Comparison of ENCODE assay signal across 8 cellular contexts in the genomic region with DNA sequence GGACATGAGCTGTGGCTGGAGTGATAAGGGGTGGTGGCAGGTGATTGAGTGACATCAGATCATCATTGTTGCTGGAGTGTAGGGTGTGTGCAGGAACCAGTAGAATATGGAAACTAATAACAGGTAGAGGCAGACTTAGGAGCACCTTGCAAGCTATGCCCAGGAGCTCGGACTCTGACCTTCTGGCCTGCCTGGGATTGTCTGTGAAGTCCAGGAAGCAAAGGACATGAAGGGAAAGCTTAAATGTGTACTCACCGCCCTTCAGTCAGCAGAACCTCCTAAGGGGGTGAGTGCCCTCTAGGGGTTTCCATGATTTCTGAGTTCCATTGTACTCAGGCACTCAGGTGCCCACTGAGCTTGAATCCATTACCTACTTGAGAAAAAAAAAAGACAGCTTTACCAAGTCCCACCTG.
DNase-seq lines count a peak whose midpoint lies in the region; ATAC-seq and TF ChIP-seq lines count a peak whose summit lies in the region.

No MANE protein-coding gene starts in this region.

- in situ Hi-C loops in mammary epithelial cell (cut with MboI; ENCODE audit: low sequenced_read_pairs in 2 of 2), result loop anchor here (10.0 kb wide), 2 partner anchors 95 to 105 kb away; a partner anchor contains a TSS

- H3K27me3 ChIP-seq in mammary epithelial cell (ENCODE audit: insufficient read depth, low read length) (no peaks in the 10 kb centered on the region), lung (ENCODE audit: control insufficient read depth, insufficient read depth) (no peaks in the 10 kb centered on the region)

- CTCF ChIA-PET in mammary epithelial cell (lab: Charles Lee; ENCODE audit: low non-redundant PET), result interaction anchor here (0.6 to 1.2 kb wide), 3 partner anchors 83 to 129 kb away, joined by 4 to 19 read pairs (median 5); no protein-coding TSS in a partner anchor

- H3K4me2 ChIP-seq in mammary epithelial cell (ENCODE audit: insufficient read depth, low read depth, low read length), result no peak overlapping the region

- DNase-seq in DMS53 treated with DMSO at 0.1 percent for 48 hours (lab: John Stamatoyannopoulos, UW; ENCODE audit: unreplicated experiment) (peak; percentile 75), NCI-H187 (lab: John Stamatoyannopoulos, UW) (peak; percentile 48 to 70), mammary epithelial cell (peak; percentile 50), lung (ENCODE audit: low spot score) (peak; percentile 38), dedifferentiated amniotic fluid mesenchymal stem cell (ENCODE audit: extremely low spot score) (no peak)
- DNase-seq in activated T-cell treated with anti-CD3 and anti-CD28 coated beads, Interleukin-2, amount 50 U/mL, for 1 hour, result no peak

- H3K27ac ChIP-seq in mammary epithelial cell (ENCODE audit: insufficient read depth, low read depth, low read length) (no peak overlapping the region), lung (ENCODE audit: low read depth in 1 of 2, low read length in 1 of 2) (peak overlapping the region in 1 of 2 donors; percentile 64)

- dilution Hi-C loops in mammary epithelial cell (cut with HindIII; ENCODE audit: low sequenced_read_pairs), result loop anchor here (5.0 kb wide), 1 partner anchor 82 kb away; no protein-coding TSS in a partner anchor

- H3K36me3 ChIP-seq in mammary epithelial cell (ENCODE audit: insufficient read depth, low read length) (peaks cover 5% of the 10 kb centered on the region), lung (ENCODE audit: control insufficient read depth in 2 of 2, insufficient read depth in 2 of 2, low read length in 2 of 2) (peaks cover 0 to 10% of the 10 kb centered on the region in 2 donors)

- peaks cover 77% of the 10 kb centered on the region for H3K79me2 ChIP-seq in mammary epithelial cell (ENCODE audit: insufficient read depth, low read length)

- peak; percentile 43 to 56 for TF ChIP-seq CTCF in mammary epithelial cell (conservative IDR thresholded peaks at IDR 0.05 in 1 of 2, IDR thresholded peaks at IDR 0.05 in 1 of 2; ENCODE audit: extremely low read depth in 1 of 2, insufficient read depth in 1 of 2, low read depth in 1 of 2, low read length in 2 of 2)
- TF ChIP-seq CTCF in lung (IDR thresholded peaks at IDR 0.05; ENCODE audit: control extremely low read depth, extremely low read depth), result no peak

- intact Hi-C loops in mammary epithelial cell (cut with micrococcal nuclease), result loop anchor here (5.0 kb wide), 2 partner anchors 87 to 203 kb away; no protein-coding TSS in a partner anchor

- H3K4me1 ChIP-seq in mammary epithelial cell (ENCODE audit: insufficient read depth, low read length) (peaks cover 56% of the 10 kb centered on the region), lung (ENCODE audit: control insufficient read depth in 2 of 2, insufficient read depth in 2 of 2, low read length in 2 of 2) (peaks cover 19 to 24% of the 10 kb centered on the region in 2 donors)

- no peaks in the 10 kb centered on the region for H4K20me1 ChIP-seq in mammary epithelial cell (ENCODE audit: insufficient read depth, low read length)

- ATAC-seq in lung (ENCODE audit: insufficient read depth, low FRiP score) (no peak), HG03045 (IDR thresholded peaks at IDR 0.05; ENCODE audit: unreplicated experiment) (no peak), GM21786 (IDR thresholded peaks at IDR 0.05; ENCODE audit: unreplicated experiment) (no peak)

- no TSS peak for BruUV-seq in mammary epithelial cell (replicated peaks; lab: Mats Ljungman, UMichigan)

- H3K4me3 ChIP-seq in mammary epithelial cell (replicated peaks in 1 of 3; ENCODE audit: insufficient read depth in 1 of 3, low read depth in 2 of 3, low read length in 3 of 3) (no peak overlapping the region), lung (no peak overlapping the region)

- no peak overlapping the region for H3K9ac ChIP-seq in mammary epithelial cell (ENCODE audit: insufficient read depth, low read length)

- 59% methylated on average over 2 of the region's 2 CpGs for WGBS in mammary epithelial cell (ENCODE audit: low coverage, missing lambda C conversion rate)
- WGBS in lung, 2 donors, result 30 to 67% methylated on average over 2 of the region's 2 CpGs

- no peak overlapping the region for H2AFZ ChIP-seq in mammary epithelial cell (ENCODE audit: low read depth, low read length)

- H3K9me3 ChIP-seq in mammary epithelial cell (replicated peaks; ENCODE audit: insufficient read depth, low read length) (no peaks in the 10 kb centered on the region), lung (ENCODE audit: control insufficient read depth in 2 of 2, insufficient read depth in 1 of 2, low read length in 1 of 2) (peaks cover 0 to 3% of the 10 kb centered on the region in 2 donors)

Comparison
In these comparisons a context has a peak if more than half of its experiments do, and no peak if none do; other contexts are left out.
1. DNase-seq: peak in DMS53 treated with DMSO at 0.1 percent for 48 hours (single experiment), NCI-H187 (2 of 2), mammary epithelial cell (single experiment) and lung (single experiment); none in dedifferentiated amniotic fluid mesenchymal stem cell (single experiment) and activated T-cell treated with anti-CD3 and anti-CD28 coated beads, Interleukin-2, amount 50 U/mL, for 1 hour (single experiment).